Comparison of ENCODE assay signal across 1 cellular context in the genomic region with DNA sequence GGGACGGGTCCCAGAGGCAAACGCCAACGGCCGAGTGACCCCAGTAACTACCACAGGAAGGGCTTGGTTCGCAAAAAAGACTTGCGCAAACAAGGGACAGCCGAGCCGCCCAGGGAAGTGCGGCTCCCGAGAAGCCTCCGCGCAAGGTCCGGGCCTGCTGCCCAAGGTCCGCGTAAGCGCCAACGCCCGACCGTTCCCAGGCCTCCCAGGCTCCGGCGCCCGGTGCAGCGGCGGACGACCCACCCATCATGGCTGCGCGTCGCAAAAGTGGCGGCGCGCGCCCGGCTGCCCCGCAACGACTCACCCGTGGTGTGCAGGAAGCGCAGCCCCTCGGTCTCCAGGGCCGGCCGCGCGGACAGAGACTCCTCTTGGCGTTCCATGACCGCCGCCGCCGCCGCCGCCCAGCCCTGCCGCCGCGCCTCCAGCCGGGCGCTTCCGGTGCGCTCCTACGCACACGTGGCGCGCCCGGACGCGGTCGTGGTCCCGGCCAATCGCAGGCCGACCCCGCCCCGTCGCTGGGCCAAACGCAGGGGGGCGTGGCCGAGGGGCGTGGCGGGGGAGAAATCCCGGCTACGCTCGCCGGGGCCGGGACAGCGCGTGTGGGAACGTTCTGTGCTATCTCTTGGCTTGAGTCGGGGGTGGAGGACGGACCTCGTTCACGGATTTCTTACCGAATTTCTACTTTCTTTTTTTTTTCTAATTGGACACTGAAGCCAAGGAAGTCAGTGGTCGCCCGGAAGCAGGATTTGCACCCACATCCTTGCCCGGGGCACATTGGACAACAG.
TF ChIP-seq lines count a peak whose summit lies in the region.

A gene with protein sequence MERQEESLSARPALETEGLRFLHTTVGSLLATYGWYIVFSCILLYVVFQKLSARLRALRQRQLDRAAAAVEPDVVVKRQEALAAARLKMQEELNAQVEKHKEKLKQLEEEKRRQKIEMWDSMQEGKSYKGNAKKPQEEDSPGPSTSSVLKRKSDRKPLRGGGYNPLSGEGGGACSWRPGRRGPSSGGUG (minus strand): TSS at position 448 of the 785 bp plus-strand sequence. CDS start 68 bp downstream, at position 380.

TF ChIP-seq in HCT116, 20 proteins besides CTCF, POLR2A, EP300 and RAD21:
- TF ChIP-seq, protein P1, sequence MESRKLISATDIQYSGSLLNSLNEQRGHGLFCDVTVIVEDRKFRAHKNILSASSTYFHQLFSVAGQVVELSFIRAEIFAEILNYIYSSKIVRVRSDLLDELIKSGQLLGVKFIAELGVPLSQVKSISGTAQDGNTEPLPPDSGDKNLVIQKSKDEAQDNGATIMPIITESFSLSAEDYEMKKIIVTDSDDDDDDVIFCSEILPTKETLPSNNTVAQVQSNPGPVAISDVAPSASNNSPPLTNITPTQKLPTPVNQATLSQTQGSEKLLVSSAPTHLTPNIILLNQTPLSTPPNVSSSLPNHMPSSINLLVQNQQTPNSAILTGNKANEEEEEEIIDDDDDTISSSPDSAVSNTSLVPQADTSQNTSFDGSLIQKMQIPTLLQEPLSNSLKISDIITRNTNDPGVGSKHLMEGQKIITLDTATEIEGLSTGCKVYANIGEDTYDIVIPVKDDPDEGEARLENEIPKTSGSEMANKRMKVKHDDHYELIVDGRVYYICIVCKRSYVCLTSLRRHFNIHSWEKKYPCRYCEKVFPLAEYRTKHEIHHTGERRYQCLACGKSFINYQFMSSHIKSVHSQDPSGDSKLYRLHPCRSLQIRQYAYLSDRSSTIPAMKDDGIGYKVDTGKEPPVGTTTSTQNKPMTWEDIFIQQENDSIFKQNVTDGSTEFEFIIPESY (IDR thresholded peaks at IDR 0.05; ENCODE audit: extremely low read depth, insufficient replicate concordance, low read length): no peak
- TF ChIP-seq CBX3 (IDR thresholded peaks at IDR 0.05; ENCODE audit: low read depth) (no peak), SRF (IDR thresholded peaks at IDR 0.05; ENCODE audit: low read depth) (no peak; the same call in 1 of the 2 replicates), ELF1 (IDR thresholded peaks at IDR 0.05; ENCODE audit: borderline replicate concordance, low read depth) (no peak), EZH2phosphoT487 (IDR thresholded peaks at IDR 0.05; ENCODE audit: borderline replicate concordance) (no peak), JUND (IDR thresholded peaks at IDR 0.05) (no peak), CEBPB (IDR thresholded peaks at IDR 0.05; ENCODE audit: low read depth) (no peak), YY1 (IDR thresholded peaks at IDR 0.05; ENCODE audit: extremely low read depth, insufficient replicate concordance, low read depth, low read length) (no peak), SP1 (IDR thresholded peaks at IDR 0.05; ENCODE audit: low read depth) (peak; percentile 79), TCF7L2 (IDR thresholded peaks at IDR 0.05; ENCODE audit: borderline replicate concordance, extremely low read depth, insufficient read depth, insufficient read length) (no peak), EZH2 (IDR thresholded peaks at IDR 0.05) (no peak), FOSL1 (IDR thresholded peaks at IDR 0.05; ENCODE audit: low read depth) (no peak), POLR2AphosphoS5 (IDR thresholded peaks at IDR 0.05; ENCODE audit: low read depth, low read length) (peak; percentile 68; the same call in 1 of the 2 replicates), SIN3A (IDR thresholded peaks at IDR 0.05; ENCODE audit: low read depth) (peak; percentile 75), EGR1 (IDR thresholded peaks at IDR 0.05; ENCODE audit: low read depth) (0 out of 2 replicates have a peak, but pooled peaks have one; percentile 9), ZNF274 (IDR thresholded peaks at IDR 0.05; ENCODE audit: low read depth, low read length) (no peak), ZFX (IDR thresholded peaks at IDR 0.05) (peak; percentile 87)
- TF ChIP-seq, protein P2, sequence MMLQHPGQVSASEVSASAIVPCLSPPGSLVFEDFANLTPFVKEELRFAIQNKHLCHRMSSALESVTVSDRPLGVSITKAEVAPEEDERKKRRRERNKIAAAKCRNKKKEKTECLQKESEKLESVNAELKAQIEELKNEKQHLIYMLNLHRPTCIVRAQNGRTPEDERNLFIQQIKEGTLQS (IDR thresholded peaks at IDR 0.05): no peak
- TF ChIP-seq, protein P3, sequence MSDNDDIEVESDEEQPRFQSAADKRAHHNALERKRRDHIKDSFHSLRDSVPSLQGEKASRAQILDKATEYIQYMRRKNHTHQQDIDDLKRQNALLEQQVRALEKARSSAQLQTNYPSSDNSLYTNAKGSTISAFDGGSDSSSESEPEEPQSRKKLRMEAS (IDR thresholded peaks at IDR 0.05): peak; percentile 90
- TF ChIP-seq, protein P4, sequence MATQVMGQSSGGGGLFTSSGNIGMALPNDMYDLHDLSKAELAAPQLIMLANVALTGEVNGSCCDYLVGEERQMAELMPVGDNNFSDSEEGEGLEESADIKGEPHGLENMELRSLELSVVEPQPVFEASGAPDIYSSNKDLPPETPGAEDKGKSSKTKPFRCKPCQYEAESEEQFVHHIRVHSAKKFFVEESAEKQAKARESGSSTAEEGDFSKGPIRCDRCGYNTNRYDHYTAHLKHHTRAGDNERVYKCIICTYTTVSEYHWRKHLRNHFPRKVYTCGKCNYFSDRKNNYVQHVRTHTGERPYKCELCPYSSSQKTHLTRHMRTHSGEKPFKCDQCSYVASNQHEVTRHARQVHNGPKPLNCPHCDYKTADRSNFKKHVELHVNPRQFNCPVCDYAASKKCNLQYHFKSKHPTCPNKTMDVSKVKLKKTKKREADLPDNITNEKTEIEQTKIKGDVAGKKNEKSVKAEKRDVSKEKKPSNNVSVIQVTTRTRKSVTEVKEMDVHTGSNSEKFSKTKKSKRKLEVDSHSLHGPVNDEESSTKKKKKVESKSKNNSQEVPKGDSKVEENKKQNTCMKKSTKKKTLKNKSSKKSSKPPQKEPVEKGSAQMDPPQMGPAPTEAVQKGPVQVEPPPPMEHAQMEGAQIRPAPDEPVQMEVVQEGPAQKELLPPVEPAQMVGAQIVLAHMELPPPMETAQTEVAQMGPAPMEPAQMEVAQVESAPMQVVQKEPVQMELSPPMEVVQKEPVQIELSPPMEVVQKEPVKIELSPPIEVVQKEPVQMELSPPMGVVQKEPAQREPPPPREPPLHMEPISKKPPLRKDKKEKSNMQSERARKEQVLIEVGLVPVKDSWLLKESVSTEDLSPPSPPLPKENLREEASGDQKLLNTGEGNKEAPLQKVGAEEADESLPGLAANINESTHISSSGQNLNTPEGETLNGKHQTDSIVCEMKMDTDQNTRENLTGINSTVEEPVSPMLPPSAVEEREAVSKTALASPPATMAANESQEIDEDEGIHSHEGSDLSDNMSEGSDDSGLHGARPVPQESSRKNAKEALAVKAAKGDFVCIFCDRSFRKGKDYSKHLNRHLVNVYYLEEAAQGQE (IDR thresholded peaks at IDR 0.05; ENCODE audit: low read depth): no peak
TF ChIP-seq in HCT116: peak in this region for 6.
